ENCODE assay signal across 17 cellular contexts in the genomic region with DNA sequence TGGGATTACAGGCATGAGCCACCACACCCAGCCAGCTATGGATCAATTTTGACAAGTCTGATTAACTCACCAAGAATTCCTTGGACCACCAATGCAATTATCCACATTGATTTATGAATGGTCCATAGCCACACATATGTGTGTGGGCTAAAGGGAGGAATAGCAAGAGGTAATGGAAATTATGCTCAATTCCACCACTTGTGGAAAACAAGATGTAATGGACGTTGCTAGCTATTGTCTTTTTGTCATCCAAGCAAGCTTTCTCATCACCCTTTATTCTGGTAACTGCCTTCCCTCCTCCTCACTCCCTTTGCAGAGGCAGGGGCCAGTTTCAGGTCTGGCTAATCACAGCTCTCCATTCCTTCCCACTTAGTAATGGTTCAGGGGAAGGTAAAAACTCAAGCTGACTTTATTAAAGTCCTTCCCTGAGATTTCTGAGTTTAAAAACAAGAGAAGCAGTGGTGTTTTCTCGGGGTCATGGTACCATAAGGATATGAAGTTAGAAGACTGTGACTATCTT.
"Had no signal": no experiment of that assay in that cellular context is flagged by ENCODE, and none has a peak within 500 bp of the region (broad histone marks: within the 10 kb centered on the region; RNA-seq: fewer than 3 reads in every experiment).

No MANE protein-coding gene starts in this region.

- H3K36me3 ChIP-seq: Peyer's patch, SJCRH30 had no signal

- H3K27me3 ChIP-seq: body of pancreas, Peyer's patch, SJCRH30 had no signal

- H3K4me3 ChIP-seq: body of pancreas, K562, Peyer's patch, SJCRH30 had no signal

- H3K9me3 Mint-ChIP-seq: central memory CD8-positive, alpha-beta T cell; T-helper 1 cell treated with Interleukin-12 subunit alpha and Interleukin-12 subunit beta and Interleukin-4 antibody, amounts not matched to agents 30 μg/mL and 1 μg/mL, for 36 hours; WTC11 had no signal

- H3K36me3 Mint-ChIP-seq: WTC11 had no signal

- H3K4me1 Mint-ChIP-seq: central memory CD8-positive, alpha-beta T cell had no signal

- H3K4me1 ChIP-seq: body of pancreas, Peyer's patch had no signal

- H3K9me3 ChIP-seq: body of pancreas, Peyer's patch had no signal

- H3K27ac ChIP-seq: body of pancreas, Peyer's patch, RWPE1, SJCRH30 had no signal

- H3K27ac Mint-ChIP-seq: activated CD8-positive, alpha-beta T cell treated with anti-CD3 and anti-CD28 coated beads, Interleukin-2, amount 10 ng/mL, durations not matched to agents 7 days and 5 days; T-helper 1 cell treated with Interleukin-12 subunit alpha and Interleukin-12 subunit beta and Interleukin-4 antibody, amounts not matched to agents 30 μg/mL and 1 μg/mL, for 36 hours; WTC11 had no signal

- DNase-seq: activated CD4-positive, alpha-beta T cell treated with anti-CD3 and anti-CD28 coated beads, Interleukin-2, amount 50 U/mL, for 4 hours; activated CD4-positive, CD25-positive, alpha-beta regulatory T cell treated with anti-CD3 and anti-CD28 coated beads, Interleukin-2, amount 50 U/mL, for 72 hours; activated CD8-positive, alpha-beta memory T cell treated with anti-CD3 and anti-CD28 coated beads, Interleukin-2, amount 50 U/mL, for 48 hours; activated naive CD4-positive, alpha-beta T cell treated with anti-CD3 and anti-CD28 coated beads, Interleukin-2, amount 50 U/mL, for 16 hours; activated T-cell treated with anti-CD3 and anti-CD28 coated beads, Interleukin-2, amount 50 U/mL, for 1 hour; NCI-H187; Right ventricle myocardium superior; T-helper 9 cell had no signal

- H3K4me3 Mint-ChIP-seq: activated CD8-positive, alpha-beta T cell treated with anti-CD3 and anti-CD28 coated beads, Interleukin-2, amount 10 ng/mL, durations not matched to agents 7 days and 5 days; central memory CD8-positive, alpha-beta T cell; T-helper 1 cell treated with Interleukin-12 subunit alpha and Interleukin-12 subunit beta and Interleukin-4 antibody, amounts not matched to agents 30 μg/mL and 1 μg/mL, for 36 hours; WTC11 had no signal
